In genomic region chr13:42164557-42165125, GRCh38 we compare ENCODE assay signal across 2 cellular contexts.
TF ChIP-seq lines count a peak whose summit lies in the region.

No MANE protein-coding gene starts in this region.

TF ChIP-seq in HEK293, 187 proteins besides CTCF, POLR2A, EP300 and RAD21 (continued from another document):
- TF ChIP-seq PRDM4 (tag by site-specific recombination; IDR thresholded peaks at IDR 0.05) (peak; percentile 67), ZNF692 (tag by site-specific recombination; IDR thresholded peaks at IDR 0.05) (no peak), ZNF600 (tag by site-specific recombination; IDR thresholded peaks at IDR 0.05) (no peak), ZSCAN30 (tag by site-specific recombination; IDR thresholded peaks at IDR 0.05) (0 out of 2 replicates have a peak, but pooled peaks have one; percentile 20), ZNF658 (tag by site-specific recombination; IDR thresholded peaks at IDR 0.05) (no peak)

TF ChIP-seq in WTC11, 78 proteins besides CTCF, POLR2A, EP300 and RAD21 (continued from another document):
- no peak for TF ChIP-seq PRDM15 (CRISPR knock-in tag; IDR thresholded peaks at IDR 0.05)
- TF ChIP-seq ZMAT4 (CRISPR knock-in tag; IDR thresholded peaks at IDR 0.05) = no peak
- TF ChIP-seq TCF7 (CRISPR knock-in tag; IDR thresholded peaks at IDR 0.05; ENCODE audit: low read depth) = no peak
- TF ChIP-seq ZNF416 (CRISPR knock-in tag; IDR thresholded peaks at IDR 0.05) = no peak
- TF ChIP-seq ATF6 (CRISPR knock-in tag; IDR thresholded peaks at IDR 0.05) = no peak
- no peak for TF ChIP-seq RORB (CRISPR knock-in tag; IDR thresholded peaks at IDR 0.05)
- no peak for TF ChIP-seq AR (CRISPR knock-in tag; IDR thresholded peaks at IDR 0.05)
- TF ChIP-seq ARID4B (CRISPR knock-in tag; IDR thresholded peaks at IDR 0.05; ENCODE audit: borderline replicate concordance) = no peak
- no peak for TF ChIP-seq E2F4 (CRISPR knock-in tag; IDR thresholded peaks at IDR 0.05; ENCODE audit: borderline replicate concordance, low read depth)
- TF ChIP-seq FOXJ3 (CRISPR knock-in tag; IDR thresholded peaks at IDR 0.05; ENCODE audit: borderline replicate concordance) = no peak
